ENCODE assay signal across 13 cellular contexts in the genomic region with DNA sequence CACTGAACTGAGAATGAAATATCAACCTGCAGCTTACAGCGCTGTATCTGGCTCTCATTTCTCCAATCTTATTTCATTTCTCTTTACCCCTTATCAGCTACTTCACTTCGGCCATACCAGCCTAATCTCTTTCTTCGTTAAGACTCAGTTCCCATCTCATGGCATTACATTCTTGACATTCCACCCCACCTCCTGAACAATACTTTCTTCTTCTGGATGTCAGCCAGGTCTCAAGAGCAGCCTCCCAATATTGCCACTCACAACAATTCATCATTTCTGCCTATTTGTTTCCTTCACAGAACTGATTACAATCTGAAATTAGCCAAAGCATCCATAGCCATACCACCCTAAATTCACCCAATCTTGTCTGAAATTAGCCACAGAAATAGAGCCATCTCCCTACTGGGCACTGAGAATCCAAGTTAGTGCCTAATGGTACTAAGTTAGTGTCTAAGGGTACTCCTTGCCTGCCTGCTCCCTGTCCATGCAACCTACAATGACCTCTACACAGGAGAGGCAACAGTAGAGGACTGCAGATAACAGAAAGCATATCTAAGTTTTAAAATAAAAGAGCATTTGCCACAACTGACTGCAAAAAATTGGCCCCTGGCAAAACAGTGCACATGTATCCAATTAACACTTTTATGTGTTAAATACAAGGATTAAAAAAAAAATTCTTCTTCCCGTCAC. TPM values are rescaled to one million over a fixed set of nuclear protein-coding genes. Genes with fewer than 3 reads are reported as not detected.
DNase-seq lines count a peak whose midpoint lies in the region; ATAC-seq and TF ChIP-seq lines count a peak whose summit lies in the region.
"Had no signal": no experiment of that assay in that cellular context is flagged by ENCODE, and none has a peak within 500 bp of the region (broad histone marks: within the 10 kb centered on the region; RNA-seq: fewer than 3 reads in every experiment).

No MANE protein-coding gene starts in this region.

- no peak overlapping the region for H3K4me3 Mint-ChIP-seq in H9
- H3K4me3 Mint-ChIP-seq: stimulated activated naive CD8-positive, alpha-beta T cell treated with anti-CD3 and anti-CD28 coated beads, Interleukin-15, Interleukin-2, amounts not matched to agents 100 ng/mL and 50 ng/mL, for 24 hours had no signal

- no peak overlapping the region for H3K18ac ChIP-seq in H9 (ENCODE audit: insufficient read length, low read depth, low read length)

- no peak overlapping the region for H2BK5ac ChIP-seq in H9 (ENCODE audit: insufficient read length, low read length)

- H3K4me1 ChIP-seq in H9 (ENCODE audit: insufficient read depth, low read length) (peaks cover 3% of the 10 kb centered on the region; the same call in 1 of the 2 replicates), lower lobe of right lung (peaks cover 27% of the 10 kb centered on the region)
- H3K4me1 ChIP-seq: right lobe of liver had no signal

- no peaks in the 10 kb centered on the region for H3K79me2 ChIP-seq in H9 (ENCODE audit: insufficient read depth, low read length)

- no peaks in the 10 kb centered on the region for H4K20me1 ChIP-seq in H9 (ENCODE audit: control insufficient read depth, insufficient read depth, insufficient read length)

- H3K56ac ChIP-seq in H9 (ENCODE audit: insufficient read length, low read depth, low read length), result no peak overlapping the region

- H4K91ac ChIP-seq in H9 (ENCODE audit: insufficient read length, low read depth, low read length), result no peak overlapping the region

- 100% methylated on average over 1 of the region's 4 CpGs for WGBS in H9 (ENCODE audit: extremely low coverage, insufficient read length, low lambda C conversion rate)

- peaks cover 3% of the 10 kb centered on the region for H3K79me1 ChIP-seq in H9 (ENCODE audit: insufficient read depth, low read depth, low read length, poor library complexity, severe bottlenecking)

- H3K9me3 Mint-ChIP-seq in H9, result no peaks in the 10 kb centered on the region
- H3K9me3 Mint-ChIP-seq: stimulated activated naive CD8-positive, alpha-beta T cell treated with anti-CD3 and anti-CD28 coated beads, Interleukin-15, Interleukin-2, amounts not matched to agents 100 ng/mL and 50 ng/mL, for 24 hours had no signal

- no peaks in the 10 kb centered on the region; the same call in 1 of the 2 replicates for H3K27me3 Mint-ChIP-seq in H9 (ENCODE audit: low read depth)
- H3K27me3 Mint-ChIP-seq: stimulated activated naive CD8-positive, alpha-beta T cell treated with anti-CD3 and anti-CD28 coated beads, Interleukin-15, Interleukin-2, amounts not matched to agents 100 ng/mL and 50 ng/mL, for 24 hours had no signal

- no peak overlapping the region for H2AK5ac ChIP-seq in H9 (ENCODE audit: insufficient read length, low read length)

- no peak overlapping the region for H2AFZ ChIP-seq in H9 (ENCODE audit: low read length)

- peaks cover 11 to 34% (median 30%) of the 10 kb centered on the region in 3 experiments for H3K36me3 Mint-ChIP-seq in H9 (ENCODE audit: insufficient read depth in 1 of 3, low read depth in 3 of 3)

- H3K4ac ChIP-seq in H9 (ENCODE audit: low read depth, low read length), result no peak overlapping the region

- no peak overlapping the region for H3K23ac ChIP-seq in H9 (ENCODE audit: insufficient read length, low read depth, low read length)

- no peak overlapping the region for H2BK12ac ChIP-seq in H9 (ENCODE audit: insufficient read length, low read depth, low read length)

- H4K5ac ChIP-seq in H9 (ENCODE audit: insufficient read length, low read depth, low read length), result no peak overlapping the region

- ATAC-seq in lower lobe of right lung (peak; percentile 39 to 79), HG02981 (IDR thresholded peaks at IDR 0.05; ENCODE audit: unreplicated experiment) (no peak), GM21515 (IDR thresholded peaks at IDR 0.05; ENCODE audit: unreplicated experiment) (no peak)
- ATAC-seq: right lobe of liver had no signal

- peak overlapping the region in 2 of 3 experiments; percentile 40 to 64; a peak in 4 of 7 replicates for H3K27ac Mint-ChIP-seq in H9
- H3K27ac Mint-ChIP-seq: stimulated activated naive CD8-positive, alpha-beta T cell treated with anti-CD3 and anti-CD28 coated beads, Interleukin-15, Interleukin-2, amounts not matched to agents 100 ng/mL and 50 ng/mL, for 24 hours had no signal

- H3K14ac ChIP-seq in H9 (ENCODE audit: insufficient read depth, low read length), result no peak overlapping the region

- H3K27ac ChIP-seq in H9 (ENCODE audit: insufficient read length, low read depth, low read length) (no peak overlapping the region), lower lobe of right lung (no peak overlapping the region)
- H3K27ac ChIP-seq: epithelial cell of prostate, right lobe of liver had no signal

- intact Hi-C loops in lower lobe of right lung (cut with DNase I), result no loop called here

- no peaks in the 10 kb centered on the region for H3K23me2 ChIP-seq in H9 (ENCODE audit: insufficient read length, low read depth, low read length, poor library complexity, severe bottlenecking)

- no peak overlapping the region for H3K9ac ChIP-seq in H9 (ENCODE audit: extremely low read depth, insufficient read length, low read length)

- H3K4me1 Mint-ChIP-seq in H9, result peaks cover 6 to 18% of the 10 kb centered on the region in 2 experiments

- no peak overlapping the region for H2BK120ac ChIP-seq in H9 (ENCODE audit: low read depth, low read length, poor library complexity, severe bottlenecking)

- no peak overlapping the region for H3K4me3 ChIP-seq in lower lobe of right lung
- H3K4me3 ChIP-seq: right lobe of liver had no signal

- H2BK15ac ChIP-seq in H9 (ENCODE audit: low read depth, low read length), result no peak overlapping the region

- no peak overlapping the region for H3T11ph ChIP-seq in H9 (ENCODE audit: low read length)

- no peaks in the 10 kb centered on the region for H3K27me3 ChIP-seq in H9 (ENCODE audit: insufficient read depth, low read length)
- H3K27me3 ChIP-seq in lower lobe of right lung (ENCODE audit: low read depth), result no peaks in the 10 kb centered on the region
- H3K27me3 ChIP-seq: right lobe of liver had no signal

- peaks cover 69% of the 10 kb centered on the region for H3K36me3 ChIP-seq in lower lobe of right lung

- DNase-seq in AG20443 (ENCODE audit: low spot score) (peak; percentile 9), H9 (no peak), dermis blood vessel endothelial cell (peak; percentile 84), lower lobe of right lung (no peak), activated gamma-delta T cell (lab: John Stamatoyannopoulos, UW) (no peak), SHP77 (lab: John Stamatoyannopoulos, UW) (no peak)
- DNase-seq: NCI-H1417, NCI-H69, right lobe of liver had no signal

- no peak overlapping the region for H4K8ac ChIP-seq in H9 (replicated peaks; ENCODE audit: insufficient read length, low read depth, low read length)

- no peak for TF ChIP-seq CTCF in H9 (conservative IDR thresholded peaks at IDR 0.05)
- no peak for TF ChIP-seq CTCF in lower lobe of right lung (IDR thresholded peaks at IDR 0.05)

- H2BK20ac ChIP-seq in H9 (ENCODE audit: low read depth, low read length, poor library complexity, severe bottlenecking), result no peak overlapping the region

- no peak overlapping the region for H3K4me2 ChIP-seq in H9 (ENCODE audit: insufficient read depth, insufficient read length, low read length)

- H3K9me3 ChIP-seq in H9 (ENCODE audit: control insufficient read depth, low read depth, low read length) (no peaks in the 10 kb centered on the region), lower lobe of right lung (no peaks in the 10 kb centered on the region)
- H3K9me3 ChIP-seq: right lobe of liver had no signal

RNA-seq across cellular contexts. Expression of a gene that starts 35.2 kb away (rescaled TPM):
- total RNA-seq in H9 (2021), result 43.1 and 44.3 TPM in 2 replicates
- total RNA-seq in dermis blood vessel endothelial cell, result 92.7 and 123 TPM in 2 replicates
- total RNA-seq in lower lobe of right lung, result 59.3 TPM

Comparison
In these comparisons a context has a peak if more than half of its experiments do, and no peak if none do; other contexts are left out.
1. DNase-seq: peak in AG20443 (single experiment) and dermis blood vessel endothelial cell (single experiment); none in H9 (single experiment), lower lobe of right lung (single experiment), activated gamma-delta T cell (single experiment) and SHP77 (0 of 2).
2. ATAC-seq: peak in lower lobe of right lung (2 of 2); none in HG02981 (single experiment) and GM21515 (single experiment).